ENCODE assay signal across 1 cellular context in the genomic region with DNA sequence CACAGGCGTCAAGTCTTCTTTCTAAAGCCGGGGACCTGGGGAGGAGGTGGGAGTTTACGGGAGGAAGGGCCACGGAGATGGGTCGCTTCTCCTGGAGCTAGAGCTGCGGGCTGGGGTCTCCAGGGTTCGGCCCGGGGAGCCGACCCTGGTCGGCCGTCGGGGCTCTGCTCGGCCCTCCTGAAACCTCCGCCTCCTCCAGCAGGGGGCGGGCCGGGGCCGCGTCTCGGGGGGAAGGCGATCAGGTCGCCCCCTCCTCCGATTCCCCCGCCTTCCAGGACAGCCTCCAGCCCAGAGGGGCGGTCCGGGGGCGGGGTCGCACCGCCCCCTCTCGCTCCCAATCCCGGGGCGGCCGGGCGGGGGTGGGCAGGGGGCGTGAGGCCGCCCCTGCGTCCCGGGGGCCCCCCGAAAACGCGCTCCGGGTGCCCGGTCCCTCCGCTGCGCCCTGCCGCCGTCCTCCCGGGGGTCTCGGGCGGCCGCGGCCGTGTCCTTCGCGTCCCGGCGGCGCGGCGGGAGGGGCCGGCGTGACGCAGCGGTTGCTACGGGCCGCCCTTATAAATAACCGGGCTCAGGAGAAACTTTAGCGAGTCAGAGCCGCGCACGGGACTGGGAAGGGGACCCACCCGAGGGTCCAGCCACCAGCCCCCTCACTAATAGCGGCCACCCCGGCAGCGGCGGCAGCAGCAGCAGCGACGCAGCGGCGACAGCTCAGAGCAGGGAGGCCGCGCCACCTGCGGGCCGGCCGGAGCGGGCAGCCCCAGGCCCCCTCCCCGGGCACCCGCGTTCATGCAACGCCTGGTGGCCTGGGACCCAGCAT.
TF ChIP-seq lines count a peak whose summit lies in the region.

CEBPB (plus strand) TSS at position 580 of the 814 bp plus-strand sequence; CDS start at position 784, 204 bp downstream.

TF ChIP-seq in HepG2, 621 proteins besides CTCF, POLR2A, EP300 and RAD21 (continued from another document and continues in another):
- TF ChIP-seq, protein P1, sequence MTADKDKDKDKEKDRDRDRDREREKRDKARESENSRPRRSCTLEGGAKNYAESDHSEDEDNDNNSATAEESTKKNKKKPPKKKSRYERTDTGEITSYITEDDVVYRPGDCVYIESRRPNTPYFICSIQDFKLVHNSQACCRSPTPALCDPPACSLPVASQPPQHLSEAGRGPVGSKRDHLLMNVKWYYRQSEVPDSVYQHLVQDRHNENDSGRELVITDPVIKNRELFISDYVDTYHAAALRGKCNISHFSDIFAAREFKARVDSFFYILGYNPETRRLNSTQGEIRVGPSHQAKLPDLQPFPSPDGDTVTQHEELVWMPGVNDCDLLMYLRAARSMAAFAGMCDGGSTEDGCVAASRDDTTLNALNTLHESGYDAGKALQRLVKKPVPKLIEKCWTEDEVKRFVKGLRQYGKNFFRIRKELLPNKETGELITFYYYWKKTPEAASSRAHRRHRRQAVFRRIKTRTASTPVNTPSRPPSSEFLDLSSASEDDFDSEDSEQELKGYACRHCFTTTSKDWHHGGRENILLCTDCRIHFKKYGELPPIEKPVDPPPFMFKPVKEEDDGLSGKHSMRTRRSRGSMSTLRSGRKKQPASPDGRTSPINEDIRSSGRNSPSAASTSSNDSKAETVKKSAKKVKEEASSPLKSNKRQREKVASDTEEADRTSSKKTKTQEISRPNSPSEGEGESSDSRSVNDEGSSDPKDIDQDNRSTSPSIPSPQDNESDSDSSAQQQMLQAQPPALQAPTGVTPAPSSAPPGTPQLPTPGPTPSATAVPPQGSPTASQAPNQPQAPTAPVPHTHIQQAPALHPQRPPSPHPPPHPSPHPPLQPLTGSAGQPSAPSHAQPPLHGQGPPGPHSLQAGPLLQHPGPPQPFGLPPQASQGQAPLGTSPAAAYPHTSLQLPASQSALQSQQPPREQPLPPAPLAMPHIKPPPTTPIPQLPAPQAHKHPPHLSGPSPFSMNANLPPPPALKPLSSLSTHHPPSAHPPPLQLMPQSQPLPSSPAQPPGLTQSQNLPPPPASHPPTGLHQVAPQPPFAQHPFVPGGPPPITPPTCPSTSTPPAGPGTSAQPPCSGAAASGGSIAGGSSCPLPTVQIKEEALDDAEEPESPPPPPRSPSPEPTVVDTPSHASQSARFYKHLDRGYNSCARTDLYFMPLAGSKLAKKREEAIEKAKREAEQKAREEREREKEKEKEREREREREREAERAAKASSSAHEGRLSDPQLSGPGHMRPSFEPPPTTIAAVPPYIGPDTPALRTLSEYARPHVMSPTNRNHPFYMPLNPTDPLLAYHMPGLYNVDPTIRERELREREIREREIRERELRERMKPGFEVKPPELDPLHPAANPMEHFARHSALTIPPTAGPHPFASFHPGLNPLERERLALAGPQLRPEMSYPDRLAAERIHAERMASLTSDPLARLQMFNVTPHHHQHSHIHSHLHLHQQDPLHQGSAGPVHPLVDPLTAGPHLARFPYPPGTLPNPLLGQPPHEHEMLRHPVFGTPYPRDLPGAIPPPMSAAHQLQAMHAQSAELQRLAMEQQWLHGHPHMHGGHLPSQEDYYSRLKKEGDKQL (CRISPR knock-in tag; IDR thresholded peaks at IDR 0.05; ENCODE audit: low read depth) = peak; percentile 36; the same call in 1 of the 2 replicates
- TF ChIP-seq RBM22 (optimal IDR thresholded peaks at IDR 0.05; ENCODE audit: low read length) = peak; percentile 72
- TF ChIP-seq KDM3A (CRISPR knock-in tag; IDR thresholded peaks at IDR 0.05; ENCODE audit: low read depth) = peak; percentile 77
- TF ChIP-seq FIP1L1 (IDR thresholded peaks at IDR 0.05; ENCODE audit: borderline replicate concordance, insufficient read depth, low read depth, low read length) = peak; percentile 54; the same call in 1 of the 2 replicates
- no peak for TF ChIP-seq TCF7L2 (IDR thresholded peaks at IDR 0.05; ENCODE audit: low read depth, low read length)
- TF ChIP-seq ZNF670 (CRISPR knock-in tag; IDR thresholded peaks at IDR 0.05; ENCODE audit: borderline replicate concordance) = no peak
- peak; percentile 48; the same call in 1 of the 2 replicates for TF ChIP-seq ZNF232 (CRISPR knock-in tag; IDR thresholded peaks at IDR 0.05; ENCODE audit: borderline replicate concordance)
- TF ChIP-seq NKX3-1 (CRISPR knock-in tag; IDR thresholded peaks at IDR 0.05) = peak; percentile 87
- TF ChIP-seq, protein P2, sequence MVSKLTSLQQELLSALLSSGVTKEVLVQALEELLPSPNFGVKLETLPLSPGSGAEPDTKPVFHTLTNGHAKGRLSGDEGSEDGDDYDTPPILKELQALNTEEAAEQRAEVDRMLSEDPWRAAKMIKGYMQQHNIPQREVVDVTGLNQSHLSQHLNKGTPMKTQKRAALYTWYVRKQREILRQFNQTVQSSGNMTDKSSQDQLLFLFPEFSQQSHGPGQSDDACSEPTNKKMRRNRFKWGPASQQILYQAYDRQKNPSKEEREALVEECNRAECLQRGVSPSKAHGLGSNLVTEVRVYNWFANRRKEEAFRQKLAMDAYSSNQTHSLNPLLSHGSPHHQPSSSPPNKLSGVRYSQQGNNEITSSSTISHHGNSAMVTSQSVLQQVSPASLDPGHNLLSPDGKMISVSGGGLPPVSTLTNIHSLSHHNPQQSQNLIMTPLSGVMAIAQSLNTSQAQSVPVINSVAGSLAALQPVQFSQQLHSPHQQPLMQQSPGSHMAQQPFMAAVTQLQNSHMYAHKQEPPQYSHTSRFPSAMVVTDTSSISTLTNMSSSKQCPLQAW (CRISPR knock-in tag; IDR thresholded peaks at IDR 0.05) = peak; percentile 35; the same call in 1 of the 2 replicates
- TF ChIP-seq REPIN1 (CRISPR knock-in tag; IDR thresholded peaks at IDR 0.05; ENCODE audit: borderline replicate concordance, low read depth) = peak; percentile 90
- TF ChIP-seq ONECUT2 (CRISPR knock-in tag; IDR thresholded peaks at IDR 0.05) = no peak
- TF ChIP-seq KDM2A (CRISPR knock-in tag; IDR thresholded peaks at IDR 0.05; ENCODE audit: borderline replicate concordance, low read depth) = peak; percentile 94; the same call in 1 of the 2 replicates
- peak; percentile 90 for TF ChIP-seq ZNF672 (CRISPR knock-in tag; IDR thresholded peaks at IDR 0.05)
- peak; percentile 84 for TF ChIP-seq YEATS4 (CRISPR knock-in tag; IDR thresholded peaks at IDR 0.05; ENCODE audit: borderline replicate concordance)
- peak; percentile 99 for TF ChIP-seq HOXA5 (CRISPR knock-in tag; IDR thresholded peaks at IDR 0.05)
- peak; percentile 54; the same call in 1 of the 2 replicates for TF ChIP-seq SIN3B (IDR thresholded peaks at IDR 0.05; ENCODE audit: low read length)
- TF ChIP-seq POLR2AphosphoS2 (IDR thresholded peaks at IDR 0.05; ENCODE audit: low read depth, low read length) = peak; percentile 95; the same call in 1 of the 2 replicates
- peak; percentile 62; the same call in 1 of the 2 replicates for TF ChIP-seq ZC3H4 (CRISPR knock-in tag; IDR thresholded peaks at IDR 0.05; ENCODE audit: borderline replicate concordance)
- TF ChIP-seq ELF3 (CRISPR knock-in tag; IDR thresholded peaks at IDR 0.05) = peak; percentile 80
- TF ChIP-seq, protein P3, sequence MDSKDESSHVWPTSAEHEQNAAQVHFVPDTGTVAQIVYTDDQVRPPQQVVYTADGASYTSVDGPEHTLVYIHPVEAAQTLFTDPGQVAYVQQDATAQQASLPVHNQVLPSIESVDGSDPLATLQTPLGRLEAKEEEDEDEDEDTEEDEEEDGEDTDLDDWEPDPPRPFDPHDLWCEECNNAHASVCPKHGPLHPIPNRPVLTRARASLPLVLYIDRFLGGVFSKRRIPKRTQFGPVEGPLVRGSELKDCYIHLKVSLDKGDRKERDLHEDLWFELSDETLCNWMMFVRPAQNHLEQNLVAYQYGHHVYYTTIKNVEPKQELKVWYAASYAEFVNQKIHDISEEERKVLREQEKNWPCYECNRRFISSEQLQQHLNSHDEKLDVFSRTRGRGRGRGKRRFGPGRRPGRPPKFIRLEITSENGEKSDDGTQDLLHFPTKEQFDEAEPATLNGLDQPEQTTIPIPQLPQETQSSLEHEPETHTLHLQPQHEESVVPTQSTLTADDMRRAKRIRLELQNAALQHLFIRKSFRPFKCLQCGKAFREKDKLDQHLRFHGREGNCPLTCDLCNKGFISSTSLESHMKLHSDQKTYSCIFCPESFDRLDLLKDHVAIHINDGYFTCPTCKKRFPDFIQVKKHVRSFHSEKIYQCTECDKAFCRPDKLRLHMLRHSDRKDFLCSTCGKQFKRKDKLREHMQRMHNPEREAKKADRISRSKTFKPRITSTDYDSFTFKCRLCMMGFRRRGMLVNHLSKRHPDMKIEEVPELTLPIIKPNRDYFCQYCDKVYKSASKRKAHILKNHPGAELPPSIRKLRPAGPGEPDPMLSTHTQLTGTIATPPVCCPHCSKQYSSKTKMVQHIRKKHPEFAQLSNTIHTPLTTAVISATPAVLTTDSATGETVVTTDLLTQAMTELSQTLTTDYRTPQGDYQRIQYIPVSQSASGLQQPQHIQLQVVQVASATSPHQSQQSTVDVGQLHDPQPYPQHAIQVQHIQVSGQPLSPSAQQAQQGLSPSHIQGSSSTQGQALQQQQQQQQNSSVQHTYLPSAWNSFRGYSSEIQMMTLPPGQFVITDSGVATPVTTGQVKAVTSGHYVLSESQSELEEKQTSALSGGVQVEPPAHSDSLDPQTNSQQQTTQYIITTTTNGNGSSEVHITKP (CRISPR knock-in tag; IDR thresholded peaks at IDR 0.05; ENCODE audit: low read depth) = no peak
- TF ChIP-seq ZNF143 (CRISPR knock-in tag; IDR thresholded peaks at IDR 0.05) = peak; percentile 46
- TF ChIP-seq SAP130 (CRISPR knock-in tag; IDR thresholded peaks at IDR 0.05; ENCODE audit: low read depth) = peak; percentile 91
- no peak for TF ChIP-seq CCAR2 (optimal IDR thresholded peaks at IDR 0.05; ENCODE audit: low read depth, low read length)
- TF ChIP-seq ZBTB44 (CRISPR knock-in tag; IDR thresholded peaks at IDR 0.05) = peak; percentile 98
- peak; percentile 70 for TF ChIP-seq ATF3 (CRISPR knock-in tag; IDR thresholded peaks at IDR 0.05)
- TF ChIP-seq IKZF4 (CRISPR knock-in tag; IDR thresholded peaks at IDR 0.05; ENCODE audit: borderline replicate concordance, low read depth, not compliant biosample characterization) = peak; percentile 92
- TF ChIP-seq ZSCAN20 (CRISPR knock-in tag; IDR thresholded peaks at IDR 0.05; ENCODE audit: borderline replicate concordance) = peak; percentile 89
- TF ChIP-seq GATAD2A (CRISPR knock-in tag; IDR thresholded peaks at IDR 0.05) = peak; percentile 51
- TF ChIP-seq FOXA3 (CRISPR knock-in tag; IDR thresholded peaks at IDR 0.05) = peak; percentile 84
- no peak for TF ChIP-seq NPAS2 (CRISPR knock-in tag; IDR thresholded peaks at IDR 0.05; ENCODE audit: borderline replicate concordance)
- TF ChIP-seq ZMYM4 (CRISPR knock-in tag; IDR thresholded peaks at IDR 0.05) = peak; percentile 81; the same call in 1 of the 2 replicates
- no peak for TF ChIP-seq ZSCAN22 (CRISPR knock-in tag; IDR thresholded peaks at IDR 0.05)
- peak; percentile 64 for TF ChIP-seq ZNF34 (CRISPR knock-in tag; IDR thresholded peaks at IDR 0.05; ENCODE audit: borderline replicate concordance)
- no peak for TF ChIP-seq RELA (CRISPR knock-in tag; IDR thresholded peaks at IDR 0.05)
- TF ChIP-seq SP1 (IDR thresholded peaks at IDR 0.05) = no peak
- peak; percentile 78 for TF ChIP-seq SP1 (CRISPR knock-in tag; IDR thresholded peaks at IDR 0.05)
- TF ChIP-seq ZNF883 (CRISPR knock-in tag; IDR thresholded peaks at IDR 0.05; ENCODE audit: not compliant biosample characterization) = peak; percentile 82
- 0 out of 2 replicates have a peak, but pooled peaks have one; percentile 23 for TF ChIP-seq MTF2 (CRISPR knock-in tag; IDR thresholded peaks at IDR 0.05; ENCODE audit: borderline replicate concordance)
- 0 out of 2 replicates have a peak, but pooled peaks have one; percentile 21 for TF ChIP-seq E2F1 (CRISPR knock-in tag; IDR thresholded peaks at IDR 0.05)
- TF ChIP-seq SP2 (CRISPR knock-in tag; IDR thresholded peaks at IDR 0.05) = peak; percentile 10
- TF ChIP-seq ZFP36L1 (CRISPR knock-in tag; IDR thresholded peaks at IDR 0.05) = no peak
- peak; percentile 90 for TF ChIP-seq SRSF4 (IDR thresholded peaks at IDR 0.05; ENCODE audit: low read depth, low read length, poor library complexity, severe bottlenecking)
- peak; percentile 48; the same call in 1 of the 2 replicates for TF ChIP-seq ZNF7 (CRISPR knock-in tag; IDR thresholded peaks at IDR 0.05)
- TF ChIP-seq ZBTB3 (CRISPR knock-in tag; IDR thresholded peaks at IDR 0.05; ENCODE audit: borderline replicate concordance, low read depth) = no peak
- TF ChIP-seq TERF1 (CRISPR knock-in tag; IDR thresholded peaks at IDR 0.05) = peak; percentile 88; the same call in 1 of the 2 replicates
- TF ChIP-seq, protein P4, sequence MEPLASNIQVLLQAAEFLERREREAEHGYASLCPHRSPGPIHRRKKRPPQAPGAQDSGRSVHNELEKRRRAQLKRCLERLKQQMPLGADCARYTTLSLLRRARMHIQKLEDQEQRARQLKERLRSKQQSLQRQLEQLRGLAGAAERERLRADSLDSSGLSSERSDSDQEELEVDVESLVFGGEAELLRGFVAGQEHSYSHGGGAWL (CRISPR knock-in tag; IDR thresholded peaks at IDR 0.05) = peak; percentile 98
- TF ChIP-seq ZNF557 (CRISPR knock-in tag; IDR thresholded peaks at IDR 0.05) = peak; percentile 67
- no peak for TF ChIP-seq KDM5A (IDR thresholded peaks at IDR 0.05; ENCODE audit: borderline replicate concordance, low read length)
